8 cellular contexts compared by ENCODE assay signal in the genomic region with DNA sequence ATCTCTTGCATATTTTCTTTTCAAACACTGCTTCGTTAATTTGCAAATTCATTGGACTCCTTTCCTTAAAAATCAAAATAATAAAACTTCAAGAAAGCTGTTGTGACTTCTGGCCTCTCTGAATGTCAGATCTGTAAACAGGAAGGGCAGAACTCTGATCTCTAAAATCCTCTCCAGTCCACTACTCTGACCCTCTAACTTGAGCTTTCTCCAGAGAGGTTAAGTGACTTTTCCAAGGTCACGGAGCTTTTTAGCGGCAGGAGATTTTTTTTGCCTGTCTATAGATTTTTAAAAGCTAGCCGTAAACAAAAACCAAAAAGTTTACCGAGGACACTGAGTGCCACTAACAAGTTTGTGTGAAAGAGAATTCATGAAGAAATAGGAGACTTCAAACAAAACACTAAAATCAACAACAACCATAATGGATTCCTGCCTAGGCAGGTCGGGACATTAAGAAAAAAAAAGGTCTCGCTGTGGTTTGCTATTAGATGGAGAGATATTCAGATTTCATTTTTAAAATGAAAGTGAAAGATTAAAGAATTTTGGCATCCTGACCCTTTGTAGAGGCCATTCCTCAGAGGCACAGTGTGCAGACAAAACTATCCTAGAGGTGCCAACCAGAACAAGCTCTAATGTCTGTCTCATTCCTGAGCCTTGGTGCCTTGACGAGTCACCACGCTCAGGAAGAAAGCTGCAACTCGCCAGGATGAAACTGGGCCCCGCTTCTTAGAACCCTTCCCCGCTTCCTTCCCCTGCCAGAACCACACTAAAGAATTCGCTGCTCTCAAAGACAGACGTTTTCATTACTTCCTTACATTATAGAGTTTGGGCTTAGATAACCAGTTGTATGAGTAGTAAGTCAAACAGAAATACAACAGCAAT.
DNase-seq lines count a peak whose midpoint lies in the region; ATAC-seq and TF ChIP-seq lines count a peak whose summit lies in the region.

No MANE protein-coding gene starts in this region.

- H2AFZ ChIP-seq in PC-9 = no peak overlapping the region

- TF ChIP-seq CTCF in PC-9 (conservative IDR thresholded peaks at IDR 0.05) (no peak), choroid plexus epithelial cell (conservative IDR thresholded peaks at IDR 0.05; ENCODE audit: low read depth, low read length) (no peak), nephron progenitor cell (IDR thresholded peaks at IDR 0.05) (no peak), omental fat pad (IDR thresholded peaks at IDR 0.05) (no peak), Calu3 (IDR thresholded peaks at IDR 0.05; ENCODE audit: unreplicated experiment) (no peak)

- H3K4me1 Mint-ChIP-seq in nephron progenitor cell (peaks cover 7% of the 10 kb centered on the region), Calu3 (ENCODE audit: low read depth, unreplicated experiment) (no peaks in the 10 kb centered on the region)

- ATAC-seq in GM21367 (IDR thresholded peaks at IDR 0.05; ENCODE audit: unreplicated experiment) (no peak), omental fat pad (ENCODE audit: low FRiP score) (no peak)

- 0 out of 2 replicates have a peak, but pooled peaks cover 11% of the 10 kb centered on the region for H3K36me3 ChIP-seq in PC-9 (ENCODE audit: low read depth)

- H3K4me1 ChIP-seq in PC-9 (replicated peaks; ENCODE audit: insufficient read depth) (peaks cover 32% of the 10 kb centered on the region), mononuclear cell (ENCODE audit: insufficient read depth, low read length) (peaks cover 50% of the 10 kb centered on the region)

- H3K9me3 ChIP-seq in PC-9 (ENCODE audit: insufficient read depth, low read depth) = no peaks in the 10 kb centered on the region
- no peaks in the 10 kb centered on the region for H3K9me3 ChIP-seq in mononuclear cell (ENCODE audit: low read depth, low read length)

- no peaks in the 10 kb centered on the region for H4K20me1 ChIP-seq in PC-9 (ENCODE audit: insufficient read depth)

- intact Hi-C loops in PC-9 (cut with micrococcal nuclease; ENCODE audit: unreplicated experiment) (no loop called here), Calu3 (cut with micrococcal nuclease; ENCODE audit: unreplicated experiment) (loop anchor here (2.0 kb wide), 1 partner anchor 47 kb away; no protein-coding TSS in a partner anchor)

- no peaks in the 10 kb centered on the region for H3K9me3 Mint-ChIP-seq in nephron progenitor cell
- H3K9me3 Mint-ChIP-seq in Calu3 (ENCODE audit: low read depth, unreplicated experiment) = no peaks in the 10 kb centered on the region

- POLR2A ChIA-PET in PC-9 (lab: Charles Lee; ENCODE audit: unreplicated experiment) = interaction anchor here (0.6 to 1.6 kb wide), 8 partner anchors 10 to 826 kb away, joined by 3 to 11 read pairs (median 5); no protein-coding TSS in a partner anchor

- no peaks in the 10 kb centered on the region for H3K27me3 Mint-ChIP-seq in nephron progenitor cell (ENCODE audit: low read depth, poor library complexity)
- no peaks in the 10 kb centered on the region for H3K27me3 Mint-ChIP-seq in Calu3 (ENCODE audit: unreplicated experiment)

- peak overlapping the region; percentile 100 for H3K27ac ChIP-seq in PC-9

- peaks cover 43% of the 10 kb centered on the region for H3K79me2 ChIP-seq in PC-9 (ENCODE audit: low read depth)

- peak; percentile 33 for DNase-seq in GM03348 (ENCODE audit: low spot score)
- DNase-seq in PC-9 = peak in 1 of 2 experiments; percentile 38
- DNase-seq in choroid plexus epithelial cell (ENCODE audit: low read depth) = peak; percentile 67
- no peak for DNase-seq in nephron progenitor cell
- no peak for DNase-seq in omental fat pad (ENCODE audit: low spot score)
- no peak for DNase-seq in Calu3

- H3K27ac Mint-ChIP-seq in nephron progenitor cell (no peak overlapping the region), Calu3 (ENCODE audit: unreplicated experiment) (no peak overlapping the region)

- H3K4me3 ChIP-seq in PC-9 (peak overlapping the region; percentile 72), choroid plexus epithelial cell (ENCODE audit: low read depth, low read length) (peak overlapping the region; percentile 50), mononuclear cell (ENCODE audit: low read length) (peak overlapping the region; percentile 32)

- peak overlapping the region; percentile 96 for H3K4me2 ChIP-seq in PC-9

- no peaks in the 10 kb centered on the region for H3K27me3 ChIP-seq in PC-9 (ENCODE audit: insufficient read depth, low read depth)
- H3K27me3 ChIP-seq in mononuclear cell (ENCODE audit: insufficient read depth, low read length) = no peaks in the 10 kb centered on the region

- CTCF ChIA-PET in PC-9 (lab: Charles Lee) (interaction anchor here (0.5 to 0.9 kb wide), 3 partner anchors 12 to 1500 kb away, joined by 3 to 5 read pairs (median 3); no protein-coding TSS in a partner anchor), Calu3 (lab: Charles Lee) (interaction anchor here (1.0 to 1.9 kb wide), 3 partner anchors 47 to 264 kb away, joined by 3 to 6 read pairs (median 3); no protein-coding TSS in a partner anchor)

- H3K9me2 ChIP-seq in PC-9 (ENCODE audit: insufficient read depth) = no peaks in the 10 kb centered on the region

- H3F3A ChIP-seq in PC-9 (ENCODE audit: insufficient read depth, low read depth) = peaks cover 62% of the 10 kb centered on the region

- no peaks in the 10 kb centered on the region for H3K36me3 Mint-ChIP-seq in nephron progenitor cell (ENCODE audit: low read depth)
- H3K36me3 Mint-ChIP-seq in Calu3 (ENCODE audit: insufficient read depth, unreplicated experiment) = peaks cover 35% of the 10 kb centered on the region

- no TSS peak for BruUV-seq in PC-9 (replicated peaks; lab: Mats Ljungman, UMichigan)
- BruUV-seq in Calu3 (replicated peaks; lab: Mats Ljungman, UMichigan) = no TSS peak

- no peak overlapping the region for H3K4me3 Mint-ChIP-seq in nephron progenitor cell
- no peak overlapping the region for H3K4me3 Mint-ChIP-seq in Calu3 (ENCODE audit: low read depth, unreplicated experiment)

Comparison
In these comparisons a context has a peak if more than half of its experiments do, and no peak if none do; other contexts are left out.
1. DNase-seq: peak in GM03348 (single experiment) and choroid plexus epithelial cell (single experiment); none in nephron progenitor cell (single experiment), omental fat pad (single experiment) and Calu3 (single experiment).
2. Peak in every context shown above with its lines, with median percentiles within 50 percentile points of each other: H3K4me3 ChIP-seq.